ENCODE assay signal across 8 cellular contexts in genomic region chr16:69762843-69763556, GRCh38. TPM values are rescaled to one million over a fixed set of nuclear protein-coding genes. Genes with fewer than 3 reads are reported as not detected.
DNase-seq lines count a peak whose midpoint lies in the region; ATAC-seq and TF ChIP-seq lines count a peak whose summit lies in the region.

No MANE protein-coding gene starts in this region.

- peaks cover 57% of the 10 kb centered on the region for H3K79me2 ChIP-seq in mammary epithelial cell (ENCODE audit: insufficient read depth, low read length)

- H2AFZ ChIP-seq in mammary epithelial cell (ENCODE audit: low read depth, low read length) = peak overlapping the region; percentile 96

- ATAC-seq in GM19372 (IDR thresholded peaks at IDR 0.05; ENCODE audit: low read depth, unreplicated experiment) = peak; percentile 12
- ATAC-seq in HG03521 (IDR thresholded peaks at IDR 0.05; ENCODE audit: unreplicated experiment) = no peak

- dilution Hi-C loops in mammary epithelial cell (cut with HindIII; ENCODE audit: low sequenced_read_pairs) = no loop called here

- no peaks in the 10 kb centered on the region for H3K9me3 ChIP-seq in mammary epithelial cell (replicated peaks; ENCODE audit: insufficient read depth, low read length)

- 5% methylated on average over 12 of the region's 13 CpGs for WGBS in mammary epithelial cell (ENCODE audit: low coverage, missing lambda C conversion rate)

- H3K27ac ChIP-seq in mammary epithelial cell (ENCODE audit: insufficient read depth, low read depth, low read length) = peak overlapping the region; percentile 72
- peak overlapping the region; percentile 90 for H3K27ac ChIP-seq in substantia nigra (ENCODE audit: low read depth, low read length, poor library complexity, severe bottlenecking)

- no peak for TF ChIP-seq CTCF in mammary epithelial cell (conservative IDR thresholded peaks at IDR 0.05 in 1 of 2, IDR thresholded peaks at IDR 0.05 in 1 of 2; ENCODE audit: extremely low read depth in 1 of 2, insufficient read depth in 1 of 2, low read depth in 1 of 2, low read length in 2 of 2)

- in situ Hi-C loops in mammary epithelial cell (cut with MboI; ENCODE audit: low sequenced_read_pairs in 2 of 2) = no loop called here

- H3K27me3 ChIP-seq in mammary epithelial cell (ENCODE audit: insufficient read depth, low read length) = no peaks in the 10 kb centered on the region

- H3K4me1 ChIP-seq in mammary epithelial cell (ENCODE audit: insufficient read depth, low read length) = peaks cover 17% of the 10 kb centered on the region

- peak overlapping the region; percentile 89 for H3K9ac ChIP-seq in mammary epithelial cell (ENCODE audit: insufficient read depth, low read length)

- peak overlapping the region; percentile 88 to 99 (median 93) for H3K4me3 ChIP-seq in mammary epithelial cell (replicated peaks in 1 of 3; ENCODE audit: insufficient read depth in 1 of 3, low read depth in 2 of 3, low read length in 3 of 3)

- DNase-seq in AG08395 (ENCODE audit: low spot score) = peak; percentile 43
- DNase-seq in NCI-H69 (lab: John Stamatoyannopoulos, UW) = peak; percentile 14
- peak; percentile 20 for DNase-seq in mammary epithelial cell
- peak; percentile 58 for DNase-seq in kidney tubule cell (ENCODE audit: low spot score)
- DNase-seq in substantia nigra (lab: John Stamatoyannopoulos, UW) = no peak
- no peak for DNase-seq in germinal center (ENCODE audit: low spot score)

- CTCF ChIA-PET in mammary epithelial cell (lab: Charles Lee; ENCODE audit: low non-redundant PET) = no interaction called here

- H4K20me1 ChIP-seq in mammary epithelial cell (ENCODE audit: insufficient read depth, low read length) = no peaks in the 10 kb centered on the region

- no peaks in the 10 kb centered on the region for H3K36me3 ChIP-seq in mammary epithelial cell (ENCODE audit: insufficient read depth, low read length)

- peak overlapping the region; percentile 79 for H3K4me2 ChIP-seq in mammary epithelial cell (ENCODE audit: insufficient read depth, low read depth, low read length)

- intact Hi-C loops in mammary epithelial cell (cut with micrococcal nuclease) = no loop called here

- BruUV-seq in mammary epithelial cell (replicated peaks; lab: Mats Ljungman, UMichigan) = no TSS peak

RNA-seq across cellular contexts. Expression of gene WWP2, which starts 0.9 kb away (rescaled TPM):
- total RNA-seq in mammary epithelial cell = 10 to 100 TPM; 30.3 to 32.8 TPM
- 13.3 TPM for polyA plus RNA-seq in mammary epithelial cell
- polyA minus RNA-seq in mammary epithelial cell = 41.5 TPM

RNA-seq across cellular contexts. Expression of gene NOB1, which starts 8.3 kb away (rescaled TPM):
- total RNA-seq in mammary epithelial cell = 10 to 100 TPM; 30.7 to 72.3 TPM
- polyA plus RNA-seq in mammary epithelial cell = 90.4 TPM
- polyA minus RNA-seq in mammary epithelial cell = 83.8 TPM

RNA-seq across cellular contexts. Expression of gene NQO1, which starts 36.6 kb away (rescaled TPM):
- total RNA-seq in mammary epithelial cell = 100 to 1,000 TPM; 241 to 421 TPM
- 446 TPM for polyA plus RNA-seq in mammary epithelial cell
- polyA minus RNA-seq in mammary epithelial cell = 221 TPM

Comparison
In these comparisons a context has a peak if more than half of its experiments do, and no peak if none do; other contexts are left out.
1. DNase-seq: peak in AG08395 (single experiment), NCI-H69 (single experiment), mammary epithelial cell (single experiment) and kidney tubule cell (single experiment); none in substantia nigra (0 of 49) and germinal center (single experiment).